In the genomic region with DNA sequence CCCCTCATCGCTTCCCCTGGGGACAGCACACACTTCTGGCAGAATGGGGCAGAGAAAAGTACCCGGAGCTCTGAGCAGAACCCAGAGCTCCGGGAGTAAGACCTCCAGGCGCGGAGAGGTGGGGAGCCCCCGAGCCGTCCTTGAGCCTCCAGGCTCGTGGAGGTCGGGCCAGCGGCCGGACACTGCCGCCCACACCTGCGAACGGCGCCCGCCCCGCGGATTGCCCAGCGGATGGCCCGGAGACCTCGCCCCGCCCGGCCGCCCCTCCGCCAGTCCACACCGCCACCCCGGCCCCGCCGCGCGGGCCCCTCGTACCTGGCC, we compare ENCODE assay signal across 8 cellular contexts. TPM values are rescaled to one million over a fixed set of nuclear protein-coding genes. Genes with fewer than 3 reads are reported as not detected.
DNase-seq lines count a peak whose midpoint lies in the region; FAIRE-seq and TF ChIP-seq lines count a peak whose summit lies in the region.

No MANE protein-coding gene starts in this region.

- peaks cover 6% of the 10 kb centered on the region for H3K36me3 Mint-ChIP-seq in nephron progenitor cell (ENCODE audit: low read depth)

- H3K4me1 Mint-ChIP-seq in nephron progenitor cell, result peaks cover 16% of the 10 kb centered on the region

- peak overlapping the region; percentile 91 for H3K4me3 Mint-ChIP-seq in nephron progenitor cell

- no peak for FAIRE-seq in HTR-8/SVneo (lab: Jason Lieb, UNC)

- DNase-seq in activated naive CD4-positive, alpha-beta T cell treated with Interleukin-2 at 50 U/mL for 16 hours, result peak; percentile 11
- no peak for DNase-seq in activated naive CD4-positive, alpha-beta T cell (lab: John Stamatoyannopoulos, UW)
- DNase-seq in MG63 (no peak), dorsolateral prefrontal cortex (peak in 1 of 10 donors; percentile 38), nephron progenitor cell (no peak), activated gamma-delta T cell treated with Interleukin-2 at 50 U/mL for 16 hours (no peak), RPMI8226 (no peak), HTR-8/SVneo (ENCODE audit: insufficient read length, low spot score) (no peak)

- no peaks in the 10 kb centered on the region for H3K9me3 ChIP-seq in MG63

- H3K9me3 Mint-ChIP-seq in nephron progenitor cell, result no peaks in the 10 kb centered on the region

- peaks cover 19% of the 10 kb centered on the region for H3K27me3 Mint-ChIP-seq in nephron progenitor cell (ENCODE audit: low read depth, poor library complexity)

- no peak for TF ChIP-seq CTCF in dorsolateral prefrontal cortex (IDR thresholded peaks at IDR 0.05 in 54 of 56, conservative IDR thresholded peaks at IDR 0.05 in 2 of 56; ENCODE audit: low read depth in 1 of 56, partially characterized antibody in 56 of 56)
- TF ChIP-seq CTCF in nephron progenitor cell (IDR thresholded peaks at IDR 0.05), result no peak

- peak overlapping the region; percentile 19 to 94 (median 88) for H3K27ac ChIP-seq in dorsolateral prefrontal cortex

- H3K27ac Mint-ChIP-seq in nephron progenitor cell, result no peak overlapping the region

- H3K36me3 ChIP-seq in MG63, result no peaks in the 10 kb centered on the region

- H3K27me3 ChIP-seq in MG63, result no peaks in the 10 kb centered on the region
- no peaks in the 10 kb centered on the region for H3K27me3 ChIP-seq in dorsolateral prefrontal cortex

- intact Hi-C loops in dorsolateral prefrontal cortex (cut with DNase I), result loop anchor here (5.0 kb wide), 2 partner anchors 64 to 159 kb away; a partner anchor contains a TSS

- H3K4me3 ChIP-seq in MG63 (peak overlapping the region; percentile 69), dorsolateral prefrontal cortex (peak overlapping the region; percentile 60 to 99 (median 92))

RNA-seq across cellular contexts. Expression of a gene that starts 0.3 kb away (rescaled TPM):
- total RNA-seq in MG63 (2014; rRNA removed; shearing (Covaris generic); ENCODE audit: low replicate concordance), result 5.7 and 10.9 TPM in 2 replicates
- 100 to 1,000 TPM in 2 of 120 experiments, 10 to 100 TPM in 118; 19.4 to 116 (median 48.8) TPM for total RNA-seq in dorsolateral prefrontal cortex
